Comparison of ENCODE assay signal across 9 cellular contexts in genomic region chr17:75090871-75091854, GRCh38. TPM values are rescaled to one million over a fixed set of nuclear protein-coding genes. Genes with fewer than 3 reads are reported as not detected.
DNase-seq lines count a peak whose midpoint lies in the region; ATAC-seq lines count a peak whose summit lies in the region.
"Had no signal": no experiment of that assay in that cellular context is flagged by ENCODE, and none has a peak within 500 bp of the region (broad histone marks: within the 10 kb centered on the region; RNA-seq: fewer than 3 reads in every experiment).

No MANE protein-coding gene starts in this region.

- DNase-seq in HAP-1 (ENCODE audit: low spot score in 2 of 2) = no peak
- peak; percentile 34 for DNase-seq in dermis blood vessel endothelial cell
- no peak for DNase-seq in naive thymus-derived CD8-positive, alpha-beta T cell
- DNase-seq in NCI-H1417 treated with DMSO at 0.1 percent for 48 hours (lab: John Stamatoyannopoulos, UW) = no peak
- no peak for DNase-seq in amniotic stem cell (lab: John Stamatoyannopoulos, UW)
- no peak for DNase-seq in AG20443 (ENCODE audit: low spot score)
- DNase-seq: dorsolateral prefrontal cortex, NCI-H82, pancreas had no signal

- peaks cover 28 to 59% (median 49%) of the 10 kb centered on the region in 4 donors for H3K4me1 Mint-ChIP-seq in naive thymus-derived CD8-positive, alpha-beta T cell

- H3K36me3 Mint-ChIP-seq in naive thymus-derived CD8-positive, alpha-beta T cell = no peaks in the 10 kb centered on the region

- no peak for ATAC-seq in naive thymus-derived CD8-positive, alpha-beta T cell
- ATAC-seq: pancreas had no signal

- peaks cover 41% of the 10 kb centered on the region for H3K4me1 ChIP-seq in HAP-1
- H3K4me1 ChIP-seq: pancreas had no signal

- H3K9me3 Mint-ChIP-seq in naive thymus-derived CD8-positive, alpha-beta T cell = no peaks in the 10 kb centered on the region

- 0 out of 2 replicates have a peak overlapping the region, but pooled peaks have one; percentile 2 for H3K4me3 ChIP-seq in HAP-1
- H3K4me3 ChIP-seq: dorsolateral prefrontal cortex, pancreas had no signal

- no peaks in the 10 kb centered on the region for H3K27me3 Mint-ChIP-seq in naive thymus-derived CD8-positive, alpha-beta T cell

- in situ Hi-C loops in HAP-1 (cut with MboI; ENCODE audit: low sequenced_read_pairs) = no loop called here

- H3K9me3 ChIP-seq in HAP-1 = no peaks in the 10 kb centered on the region
- H3K9me3 ChIP-seq: pancreas had no signal

- POLR2A ChIA-PET in naive thymus-derived CD8-positive, alpha-beta T cell (lab: Charles Lee) = interaction anchor here (0.6 to 0.7 kb wide), 2 partner anchors 24 to 180 kb away, joined by 3 to 6 read pairs; partner anchors contain the start of gene MIF4GD

- H3K27ac Mint-ChIP-seq in naive thymus-derived CD8-positive, alpha-beta T cell = peak overlapping the region in 7 of 10 donors; percentile 9 to 75 (median 57)

- H3K4me3 Mint-ChIP-seq in naive thymus-derived CD8-positive, alpha-beta T cell = peak overlapping the region in 2 of 10 donors; percentile 26 to 49

- H3K36me3 ChIP-seq in HAP-1 (replicated peaks) = 0 out of 2 replicates have a peak, but pooled peaks cover 2% of the 10 kb centered on the region
- H3K36me3 ChIP-seq: pancreas had no signal

- no peaks in the 10 kb centered on the region for H3K27me3 ChIP-seq in HAP-1 (ENCODE audit: low read depth)
- H3K27me3 ChIP-seq: pancreas had no signal

RNA-seq across cellular contexts. Expression of gene SLC16A5, which starts 3.4 kb away (rescaled TPM):
- total RNA-seq in dermis blood vessel endothelial cell = 11.4 and 17.1 TPM in 2 replicates
- total RNA-seq in naive thymus-derived CD8-positive, alpha-beta T cell = 10 to 100 TPM; 14.2 to 14.8 TPM
- polyA plus RNA-seq in naive thymus-derived CD8-positive, alpha-beta T cell = 1 to 10 TPM; 1.4 to 4.1 (median 3.1) TPM

RNA-seq across cellular contexts. Expression of gene ARMC7, which starts 18.6 kb away (rescaled TPM):
- 3.1 and 3.9 TPM in 2 replicates for total RNA-seq in dermis blood vessel endothelial cell
- 10 to 100 TPM; 15.6 to 16.7 TPM for total RNA-seq in naive thymus-derived CD8-positive, alpha-beta T cell
- polyA plus RNA-seq in naive thymus-derived CD8-positive, alpha-beta T cell = 1 to 10 TPM; 2.7 to 3.3 (median 2.9) TPM

RNA-seq across cellular contexts. Expression of gene NT5C, which starts 40.4 kb away (rescaled TPM):
- total RNA-seq in dermis blood vessel endothelial cell = 48.8 and 51.9 TPM in 2 replicates
- total RNA-seq in naive thymus-derived CD8-positive, alpha-beta T cell = 10 to 100 TPM; 52.8 to 66.6 TPM
- polyA plus RNA-seq in naive thymus-derived CD8-positive, alpha-beta T cell = 10 to 100 TPM; 46.0 to 53.6 (median 50.6) TPM

RNA-seq across cellular contexts. Expression of gene KCTD2, which starts 44.1 kb away (rescaled TPM):
- 17.4 and 22.8 TPM in 2 replicates for total RNA-seq in dermis blood vessel endothelial cell
- 10 to 100 TPM; 25.0 to 28.6 TPM for total RNA-seq in naive thymus-derived CD8-positive, alpha-beta T cell
- 10 to 100 TPM in 1 of 3 donors, 1 to 10 TPM in 2; 6.8 to 10.9 (median 7.8) TPM for polyA plus RNA-seq in naive thymus-derived CD8-positive, alpha-beta T cell

RNA-seq across cellular contexts. Expression of gene ATP5PD, which starts 44.4 kb away (rescaled TPM):
- total RNA-seq in dermis blood vessel endothelial cell = 214 and 256 TPM in 2 replicates
- 100 to 1,000 TPM; 149 to 160 TPM for total RNA-seq in naive thymus-derived CD8-positive, alpha-beta T cell
- polyA plus RNA-seq in naive thymus-derived CD8-positive, alpha-beta T cell = 100 to 1,000 TPM; 406 to 455 (median 449) TPM
